26 cellular contexts compared by ENCODE assay signal in the genomic region with DNA sequence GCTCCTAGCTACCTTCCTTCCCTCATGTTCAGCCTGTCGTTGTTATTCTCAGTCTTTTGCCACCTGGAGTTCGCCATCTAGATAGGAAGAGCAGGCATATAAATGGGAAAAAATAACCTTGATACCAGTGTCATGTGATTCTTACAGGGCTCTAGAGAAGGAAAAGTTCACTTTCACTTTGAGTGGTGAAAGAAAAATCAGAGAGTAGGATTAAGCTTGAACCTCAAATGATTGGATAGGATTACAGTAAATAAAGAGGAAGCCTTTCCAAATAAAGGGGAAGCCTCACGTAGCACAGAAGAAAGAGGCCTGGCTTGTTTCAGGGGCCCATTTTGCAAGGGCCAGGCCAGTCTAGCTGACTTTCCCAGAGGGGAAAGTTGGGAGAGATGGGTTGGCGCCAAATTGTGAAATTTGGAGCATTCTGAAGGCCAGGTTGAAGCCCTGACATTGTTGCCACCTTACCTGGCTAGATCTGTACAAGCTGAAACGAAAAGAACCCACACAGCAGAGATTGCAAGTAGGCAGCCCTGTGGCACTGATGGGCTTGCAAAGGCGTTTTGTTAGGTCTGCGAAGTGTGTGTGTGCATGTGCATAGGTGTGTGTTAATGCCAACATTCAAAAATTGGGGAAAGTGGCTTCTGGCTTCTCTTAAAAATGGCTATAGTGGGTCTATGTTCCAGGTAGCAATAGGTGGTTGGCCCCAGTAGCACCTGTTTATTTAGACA. TPM values are rescaled to one million over a fixed set of nuclear protein-coding genes. Genes with fewer than 3 reads are reported as not detected.
A peak's percentile ranks its signal among the peaks of the same experiment; 100 is the strongest.
DNase-seq lines count a peak whose midpoint lies in the region; ATAC-seq, FAIRE-seq and TF ChIP-seq lines count a peak whose summit lies in the region.
"Had no signal": no experiment of that assay in that cellular context is flagged by ENCODE, and none has a peak within 500 bp of the region (broad histone marks: within the 10 kb centered on the region; RNA-seq: fewer than 3 reads in every experiment).

No MANE protein-coding gene starts in this region.

- intact Hi-C loops in activated CD4-positive, alpha-beta T cell treated with anti-CD3 and anti-CD28 coated beads, Interleukin-2, amount 10 ng/mL, durations not matched to agents 24 days and 14 days (cut with micrococcal nuclease), result no loop called here
- intact Hi-C loops in heart right ventricle (cut with DNase I), result loop anchor here in 3 of 10 donors (10.0 kb wide), 1 partner anchor 65 kb away; no protein-coding TSS in a partner anchor

- peak overlapping the region in 7 of 10 donors; percentile 31 to 70 (median 48) for H3K27ac ChIP-seq in heart right ventricle
- peak overlapping the region in 1 of 2 donors; percentile 49 for H3K27ac ChIP-seq in small intestine (ENCODE audit: low read depth in 1 of 2, low read length in 1 of 2)
- H3K27ac ChIP-seq in CD8-positive, alpha-beta memory T cell (ENCODE audit: low read depth, low read length), result no peak overlapping the region
- H3K27ac ChIP-seq: HL-60, prostate gland, RWPE1, uterus had no signal

- H3K9me3 ChIP-seq in heart right ventricle (no peaks in the 10 kb centered on the region), small intestine (ENCODE audit: control insufficient read depth, low read depth) (no peaks in the 10 kb centered on the region)
- no peaks in the 10 kb centered on the region for H3K9me3 ChIP-seq in CD8-positive, alpha-beta memory T cell (ENCODE audit: low read length)
- H3K9me3 ChIP-seq: prostate gland, uterus had no signal

- H3K9me3 Mint-ChIP-seq in activated CD4-positive, alpha-beta T cell treated with anti-CD3 and anti-CD28 coated beads, Interleukin-2, amount 10 ng/mL, durations not matched to agents 24 days and 14 days, result no peaks in the 10 kb centered on the region
- H3K9me3 Mint-ChIP-seq in T-cell, result no peaks in the 10 kb centered on the region
- H3K9me3 Mint-ChIP-seq in CD8-positive, alpha-beta memory T cell, result no peaks in the 10 kb centered on the region
- H3K9me3 Mint-ChIP-seq: central memory CD8-positive, alpha-beta T cell had no signal

- POLR2A ChIA-PET in T-cell (lab: Charles Lee), result no interaction called here
- POLR2A ChIA-PET in CD8-positive, alpha-beta memory T cell (lab: Charles Lee), result no interaction called here

- no peak for ATAC-seq in T-cell (replicated peaks in 1 of 4)
- peak in 4 of 8 donors; percentile 26 to 36 (median 32) for ATAC-seq in heart right ventricle

- peaks cover 0 to 22% (median 7%) of the 10 kb centered on the region in 9 donors for H3K4me1 ChIP-seq in heart right ventricle
- H3K4me1 ChIP-seq in small intestine (ENCODE audit: control insufficient read depth in 2 of 2, insufficient read depth in 1 of 2, low read depth in 1 of 2, low read length in 1 of 2), result peaks cover 0 to 2% of the 10 kb centered on the region in 2 donors
- H3K4me1 ChIP-seq in CD8-positive, alpha-beta memory T cell (ENCODE audit: insufficient read depth, low read length), result no peaks in the 10 kb centered on the region
- H3K4me1 ChIP-seq: prostate gland, uterus had no signal

- no peak for TF ChIP-seq CTCF in heart right ventricle (IDR thresholded peaks at IDR 0.05)

- WGBS in heart right ventricle, 2 donors, result 68 to 72% methylated on average over 7 of the region's 7 CpGs
- WGBS in small intestine, 3 donors, result 63 to 71% (median 63%) methylated on average over 7 of the region's 7 CpGs

- H3K27ac Mint-ChIP-seq in activated CD4-positive, alpha-beta T cell treated with anti-CD3 and anti-CD28 coated beads, Interleukin-2, amount 10 ng/mL, durations not matched to agents 24 days and 14 days, result peak overlapping the region; percentile 2
- H3K27ac Mint-ChIP-seq in T-cell, result peak overlapping the region; percentile 5 to 79
- H3K27ac Mint-ChIP-seq in CD8-positive, alpha-beta memory T cell, result peak overlapping the region in 1 of 8 donors; percentile 72

- H3K27me3 Mint-ChIP-seq in activated CD4-positive, alpha-beta T cell treated with anti-CD3 and anti-CD28 coated beads, Interleukin-2, amount 10 ng/mL, durations not matched to agents 24 days and 14 days, result no peaks in the 10 kb centered on the region
- H3K27me3 Mint-ChIP-seq in T-cell, result no peaks in the 10 kb centered on the region
- no peaks in the 10 kb centered on the region for H3K27me3 Mint-ChIP-seq in CD8-positive, alpha-beta memory T cell
- H3K27me3 Mint-ChIP-seq: central memory CD8-positive, alpha-beta T cell had no signal

- no peak for FAIRE-seq in small intestine (lab: Jason Lieb, UNC)

- no peak for DNase-seq in activated CD4-positive, alpha-beta T cell treated with anti-CD3 and anti-CD28 coated beads, Interleukin-2, amount 10 ng/mL, durations not matched to agents 24 days and 14 days
- no peak for DNase-seq in activated CD4-positive, alpha-beta T cell treated with anti-CD3 and anti-CD28 coated beads, Interleukin-2, amount 50 U/mL, for 4 hours
- DNase-seq in T-cell, result no peak
- DNase-seq in heart right ventricle, result no peak
- peak; percentile 72 for DNase-seq in small intestine
- no peak for DNase-seq in activated CD4-positive, CD25-positive, alpha-beta regulatory T cell (lab: John Stamatoyannopoulos, UW)
- no peak for DNase-seq in nucleus accumbens (lab: John Stamatoyannopoulos, UW)
- DNase-seq in CD8-positive, alpha-beta memory T cell, result no peak
- DNase-seq: activated CD4-positive, alpha-beta T cell treated with anti-CD3 and anti-CD28 coated beads, Interleukin-2, amount 50 U/mL, for 48 hours; activated gamma-delta T cell treated with Interleukin-2 at 50 U/mL for 16 hours; COR-L47; NCI-H1930; NCI-H526 treated with DMSO at 0.1 percent for 48 hours; stimulated activated CD4-positive, alpha-beta T cell treated with anti-CD3 and anti-CD28 coated beads, Interleukin-1b, Interleukin-23, amount 100 ng/mL, for 48 hours; stimulated activated CD8-positive, alpha-beta memory T cell treated with anti-CD3 and anti-CD28 coated beads, Interleukin-4, amount 100 ng/mL, for 48 hours; T-helper 9 cell; uterus had no signal

- H3K4me3 Mint-ChIP-seq in activated CD4-positive, alpha-beta T cell treated with anti-CD3 and anti-CD28 coated beads, Interleukin-2, amount 10 ng/mL, durations not matched to agents 24 days and 14 days, result no peak overlapping the region
- no peak overlapping the region for H3K4me3 Mint-ChIP-seq in T-cell
- no peak overlapping the region for H3K4me3 Mint-ChIP-seq in CD8-positive, alpha-beta memory T cell
- H3K4me3 Mint-ChIP-seq: central memory CD8-positive, alpha-beta T cell had no signal

- H3K27me3 ChIP-seq in heart right ventricle (no peaks in the 10 kb centered on the region), small intestine (ENCODE audit: control insufficient read depth in 2 of 2, insufficient read depth in 2 of 2, low read length in 2 of 2) (no peaks in the 10 kb centered on the region)
- H3K27me3 ChIP-seq in CD8-positive, alpha-beta memory T cell (ENCODE audit: insufficient read depth, low read length, poor library complexity, severe bottlenecking), result no peaks in the 10 kb centered on the region
- H3K27me3 ChIP-seq: uterus had no signal

- no peak overlapping the region for H3K4me3 ChIP-seq in heart right ventricle
- no peak overlapping the region for H3K4me3 ChIP-seq in small intestine (ENCODE audit: low read depth in 1 of 2, low read length in 2 of 2)
- no peak overlapping the region for H3K4me3 ChIP-seq in CD8-positive, alpha-beta memory T cell (ENCODE audit: low read length)
- H3K4me3 ChIP-seq: prostate gland, uterus had no signal

- peaks cover 43% of the 10 kb centered on the region for H3K36me3 Mint-ChIP-seq in activated CD4-positive, alpha-beta T cell treated with anti-CD3 and anti-CD28 coated beads, Interleukin-2, amount 10 ng/mL, durations not matched to agents 24 days and 14 days (ENCODE audit: low read depth)
- H3K36me3 Mint-ChIP-seq in T-cell, result peaks cover 59% of the 10 kb centered on the region
- H3K36me3 Mint-ChIP-seq in CD8-positive, alpha-beta memory T cell, result peaks cover 7 to 95% (median 20%) of the 10 kb centered on the region in 3 donors

- H3K36me3 ChIP-seq in heart right ventricle (peaks cover 3 to 100% (median 59%) of the 10 kb centered on the region in 9 donors), small intestine (ENCODE audit: control insufficient read depth in 2 of 2, insufficient read depth in 2 of 2, low read length in 2 of 2) (peaks cover 11 to 20% of the 10 kb centered on the region in 2 donors)
- peaks cover 66% of the 10 kb centered on the region for H3K36me3 ChIP-seq in CD8-positive, alpha-beta memory T cell (ENCODE audit: insufficient read depth, low read length)
- H3K36me3 ChIP-seq: uterus had no signal

- H3K4me1 Mint-ChIP-seq in activated CD4-positive, alpha-beta T cell treated with anti-CD3 and anti-CD28 coated beads, Interleukin-2, amount 10 ng/mL, durations not matched to agents 24 days and 14 days, result peaks cover 7% of the 10 kb centered on the region
- peaks cover 0 to 3% (median 0%) of the 10 kb centered on the region in 3 donors for H3K4me1 Mint-ChIP-seq in T-cell
- H3K4me1 Mint-ChIP-seq in CD8-positive, alpha-beta memory T cell, result peaks cover 0 to 3% (median 2%) of the 10 kb centered on the region in 3 donors
- H3K4me1 Mint-ChIP-seq: central memory CD8-positive, alpha-beta T cell had no signal

- CTCF ChIA-PET in T-cell (lab: Charles Lee), result no interaction called here
- CTCF ChIA-PET in CD8-positive, alpha-beta memory T cell (lab: Charles Lee), result interaction anchor here (1.7 kb wide), 1 partner anchor 87 kb away, joined by 4 read pairs; no protein-coding TSS in a partner anchor

RNA-seq across cellular contexts. Expression of gene TMC6, which starts 38.8 kb away (rescaled TPM):
- 250 and 251 TPM in 2 replicates for total RNA-seq in activated CD4-positive, alpha-beta T cell treated with anti-CD3 and anti-CD28 coated beads, Interleukin-2, amount 10 ng/mL, durations not matched to agents 24 days and 14 days
- 100 to 1,000 TPM; 616 to 847 (median 698) TPM for total RNA-seq in T-cell
- total RNA-seq in heart right ventricle, result 100 to 1,000 TPM in 1 of 10 donors, 10 to 100 TPM in 9; 42.3 to 109 (median 69.1) TPM
- polyA plus RNA-seq in heart right ventricle, result 10 to 100 TPM; 22.8 to 86.0 TPM
- 10 to 100 TPM; 29.7 to 51.1 (median 50.0) TPM for polyA plus RNA-seq in small intestine
- 100 to 1,000 TPM; 150 TPM for total RNA-seq in CD8-positive, alpha-beta memory T cell
- 296 TPM for polyA plus RNA-seq in CD8-positive, alpha-beta memory T cell

RNA-seq across cellular contexts. Expression of gene TMC8, which starts 40.9 kb away (rescaled TPM):
- 231 and 234 TPM in 2 replicates for total RNA-seq in activated CD4-positive, alpha-beta T cell treated with anti-CD3 and anti-CD28 coated beads, Interleukin-2, amount 10 ng/mL, durations not matched to agents 24 days and 14 days
- total RNA-seq in T-cell (100 to 1,000 TPM; 301 to 631 (median 431) TPM), heart right ventricle (10 to 100 TPM in 1 of 10 donors, 1 to 10 TPM in 8, under 1 TPM in 1; 0.85 to 11.2 (median 2.1) TPM)
- polyA plus RNA-seq in heart right ventricle (1 to 10 TPM in 1 of 2 donors, under 1 TPM in 1; 0.96 to 3.7 TPM), small intestine (1 to 10 TPM; 1.3 to 5.7 (median 4.1) TPM)
- 100 to 1,000 TPM; 117 to 126 TPM for total RNA-seq in CD8-positive, alpha-beta memory T cell
- 139 TPM for polyA plus RNA-seq in CD8-positive, alpha-beta memory T cell
- total RNA-seq: LHCN-M2, myocyte had no signal

RNA-seq across cellular contexts. Expression of gene C17orf99, which starts 56.5 kb away (rescaled TPM):
- total RNA-seq in activated CD4-positive, alpha-beta T cell treated with anti-CD3 and anti-CD28 coated beads, Interleukin-2, amount 10 ng/mL, durations not matched to agents 24 days and 14 days, result not detected in 2 replicates
- total RNA-seq in T-cell (under 1 TPM in 1 of 5 donors, not detected in 4; 0.73 TPM), heart right ventricle (under 1 TPM in 1 of 10 donors, not detected in 9; 0.11 TPM)
- polyA plus RNA-seq in heart right ventricle (not detected), small intestine (under 1 TPM in 1 of 3 donors, not detected in 2; 0.19 TPM)
- not detected for total RNA-seq in CD8-positive, alpha-beta memory T cell
- not detected for polyA plus RNA-seq in CD8-positive, alpha-beta memory T cell
- total RNA-seq: A673, G401, kidney epithelial cell, LHCN-M2, myocyte, prostate gland had no signal

Comparison
In these comparisons a context has a peak if more than half of its experiments do, and no peak if none do; other contexts are left out.
1. RNA of gene TMC8, which starts 40.9 kb away (total RNA-seq): 301 to 631 TPM in T-cell, 231 to 234 TPM in activated CD4-positive, alpha-beta T cell treated with anti-CD3 and anti-CD28 coated beads, Interleukin-2, amount 10 ng/mL, durations not matched to agents 24 days and 14 days and 117 to 126 TPM in CD8-positive, alpha-beta memory T cell; 0.85 to 11.2 TPM in heart right ventricle; every median in the first group is over 4 times any median in the second.